14 cellular contexts compared by ENCODE assay signal in the genomic region with DNA sequence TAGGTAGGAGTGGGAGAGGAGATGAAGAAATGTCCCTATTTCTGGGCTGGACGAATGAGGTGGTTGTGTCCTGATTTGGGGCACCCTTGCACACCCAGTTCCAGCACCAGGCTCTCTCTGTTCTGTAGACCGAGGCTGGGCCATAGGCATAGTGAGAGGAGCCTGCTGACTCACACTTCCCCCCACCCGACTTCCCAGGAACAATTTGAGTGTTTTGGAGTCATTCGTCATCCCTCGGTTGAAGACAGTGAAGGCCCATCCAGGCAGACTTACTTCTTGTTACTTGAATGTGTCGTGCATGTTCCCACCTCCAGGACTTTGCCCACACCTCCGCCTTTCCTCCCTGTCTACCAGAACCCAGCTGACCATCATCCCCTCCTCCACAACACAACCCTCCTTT.
A peak's percentile ranks its signal among the peaks of the same experiment; 100 is the strongest.
DNase-seq lines count a peak whose midpoint lies in the region; ATAC-seq and TF ChIP-seq lines count a peak whose summit lies in the region.
"Had no signal": no experiment of that assay in that cellular context is flagged by ENCODE, and none has a peak within 500 bp of the region (broad histone marks: within the 10 kb centered on the region; RNA-seq: fewer than 3 reads in every experiment).

No MANE protein-coding gene starts in this region.

- H2AK5ac ChIP-seq in mesendoderm (ENCODE audit: low read length) = no peak overlapping the region

- H3K9me3 ChIP-seq in PC-3 (ENCODE audit: low read length) = no peaks in the 10 kb centered on the region
- H3K9me3 ChIP-seq: gastrocnemius medialis, pancreas, SJSA1 had no signal

- ATAC-seq in PC-3 = peak; percentile 31
- ATAC-seq: gastrocnemius medialis, pancreas had no signal

- no peaks in the 10 kb centered on the region for H3F3A ChIP-seq in PC-3 (ENCODE audit: low read length, unreplicated experiment)

- TF ChIP-seq CTCF in PC-3 (conservative IDR thresholded peaks at IDR 0.05; ENCODE audit: low read depth, low read length) = no peak

- H3K79me1 ChIP-seq in mesendoderm (ENCODE audit: low read length) = no peaks in the 10 kb centered on the region

- H3K36me3 ChIP-seq in PC-3 (ENCODE audit: low read depth, low read length) (no peaks in the 10 kb centered on the region), mesendoderm (ENCODE audit: control insufficient read depth, insufficient read depth, low read length) (no peaks in the 10 kb centered on the region)
- H3K36me3 ChIP-seq: gastrocnemius medialis, pancreas, SJSA1 had no signal

- H2BK5ac ChIP-seq in mesendoderm (ENCODE audit: low read length) = peak overlapping the region; percentile 1

- no peak overlapping the region for H2BK120ac ChIP-seq in mesendoderm (ENCODE audit: low read depth, low read length)

- DNase-seq in Daoy (ENCODE audit: low read depth) (peak; percentile 45), PC-3 (no peak), dermis blood vessel endothelial cell (peak; percentile 48), mesendoderm (peak; percentile 62), SHP77 (lab: John Stamatoyannopoulos, UW) (no peak)
- no peak for DNase-seq in activated CD4-positive, alpha-beta T cell treated with anti-CD3 and anti-CD28 coated beads for 1 hour
- no peak for DNase-seq in stimulated activated naive CD4-positive, alpha-beta T cell (lab: John Stamatoyannopoulos, UW)
- DNase-seq in activated CD8-positive, alpha-beta memory T cell treated with anti-CD3 and anti-CD28 coated beads, Interleukin-2, amount 50 U/mL, for 48 hours = no peak
- DNase-seq: activated CD4-positive, alpha-beta T cell treated with anti-CD3 and anti-CD28 coated beads for 4 hours; activated CD8-positive, alpha-beta memory T cell treated with anti-CD3 and anti-CD28 coated beads, Interleukin-2, amount 50 U/mL, for 4 hours; gastrocnemius medialis; MV-4-11; pancreas had no signal

- H4K20me1 ChIP-seq in PC-3 (ENCODE audit: low read length) = no peaks in the 10 kb centered on the region

- H3K4me3 ChIP-seq in PC-3 (ENCODE audit: low read length) = no peak overlapping the region
- no peak overlapping the region for H3K4me3 ChIP-seq in mesendoderm (ENCODE audit: low read length)
- H3K4me3 ChIP-seq: gastrocnemius medialis, pancreas, SJSA1 had no signal

- H3K27me3 ChIP-seq in PC-3 (ENCODE audit: low read length) (no peaks in the 10 kb centered on the region), mesendoderm (ENCODE audit: insufficient read depth, low read length, poor library complexity) (no peaks in the 10 kb centered on the region)
- H3K27me3 ChIP-seq: gastrocnemius medialis, pancreas, SJSA1 had no signal

- H3K4me2 ChIP-seq in PC-3 (ENCODE audit: low read length) (no peak overlapping the region), mesendoderm (ENCODE audit: low read length) (no peak overlapping the region)

- H3K4ac ChIP-seq in mesendoderm (ENCODE audit: low read depth, low read length) = peak overlapping the region; percentile 19

- H3K79me2 ChIP-seq in PC-3 (ENCODE audit: low read length) = no peaks in the 10 kb centered on the region
- no peaks in the 10 kb centered on the region for H3K79me2 ChIP-seq in mesendoderm (ENCODE audit: control insufficient read depth, insufficient read depth, low read length)

- H3K9ac ChIP-seq in PC-3 (ENCODE audit: low read length) (no peak overlapping the region), mesendoderm (ENCODE audit: low read length) (no peak overlapping the region)

- H3K4me1 ChIP-seq in PC-3 (ENCODE audit: insufficient read depth, low read length) (no peaks in the 10 kb centered on the region), mesendoderm (ENCODE audit: control insufficient read depth, low read depth, low read length) (peaks cover 23% of the 10 kb centered on the region)
- H3K4me1 ChIP-seq: pancreas had no signal

- intact Hi-C loops in PC-3 (cut with micrococcal nuclease) = loop anchor here (5.0 kb wide), 2 partner anchors 54 to 184 kb away; no protein-coding TSS in a partner anchor

- H4K8ac ChIP-seq in mesendoderm (ENCODE audit: low read depth, low read length) = no peak overlapping the region

- WGBS in mesendoderm (ENCODE audit: extremely low coverage, insufficient coverage, low lambda C conversion rate) = no CpG with 5 or more reads among the region's 7 CpGs

- H3K23ac ChIP-seq in mesendoderm (ENCODE audit: low read length) = no peak overlapping the region

- no TSS peak for BruUV-seq in PC-3 (replicated peaks; lab: Mats Ljungman, UMichigan)

- no peak overlapping the region for H3K18ac ChIP-seq in mesendoderm (ENCODE audit: low read length)

- H3K27ac ChIP-seq in PC-3 (ENCODE audit: low read length) (no peak overlapping the region), mesendoderm (ENCODE audit: low read depth, low read length) (peak overlapping the region; percentile 2)
- H3K27ac ChIP-seq: gastrocnemius medialis, pancreas, SJSA1 had no signal

- H3K9me2 ChIP-seq in PC-3 (replicated peaks; ENCODE audit: low read length) = no peaks in the 10 kb centered on the region

- H3K56ac ChIP-seq in mesendoderm (ENCODE audit: low read length) = peak overlapping the region; percentile 57

- no peak overlapping the region for H2AFZ ChIP-seq in PC-3 (ENCODE audit: low read length)

- CTCF ChIA-PET in PC-3 (lab: Charles Lee) = no interaction called here

- no peak overlapping the region for H4K5ac ChIP-seq in mesendoderm (ENCODE audit: low read length)

- POLR2A ChIA-PET in PC-3 (lab: Charles Lee; ENCODE audit: unreplicated experiment) = no interaction called here

- H2BK15ac ChIP-seq in mesendoderm (replicated peaks; ENCODE audit: low read depth) = no peak overlapping the region

Comparison
In these comparisons a context has a peak if more than half of its experiments do, and no peak if none do; other contexts are left out.
1. DNase-seq: peak in Daoy (single experiment), dermis blood vessel endothelial cell (single experiment) and mesendoderm (single experiment); none in PC-3 (single experiment), activated CD4-positive, alpha-beta T cell treated with anti-CD3 and anti-CD28 coated beads for 1 hour (single experiment), stimulated activated naive CD4-positive, alpha-beta T cell (0 of 6), SHP77 (0 of 2) and activated CD8-positive, alpha-beta memory T cell treated with anti-CD3 and anti-CD28 coated beads, Interleukin-2, amount 50 U/mL, for 48 hours (single experiment).